1 cellular context compared by ENCODE assay signal in genomic region chr21:24272527-24272938, GRCh38.
TF ChIP-seq lines count a peak whose summit lies in the region.

No MANE protein-coding gene starts in this region.

TF ChIP-seq in IMR-90, 13 proteins besides CTCF, POLR2A, EP300 and RAD21 (continued from another document):
- TF ChIP-seq CHD1 (IDR thresholded peaks at IDR 0.05; ENCODE audit: low read depth, low read length), result no peak
- no peak for TF ChIP-seq MAFK (IDR thresholded peaks at IDR 0.05; ENCODE audit: low read depth, low read length)
- TF ChIP-seq USF2 (IDR thresholded peaks at IDR 0.05; ENCODE audit: low read depth, low read length), result no peak
- no peak for TF ChIP-seq SMC3 (IDR thresholded peaks at IDR 0.05; ENCODE audit: low read depth, low read length)
- no peak for TF ChIP-seq BHLHE40 (IDR thresholded peaks at IDR 0.05; ENCODE audit: low read depth, low read length)
